ENCODE assay signal across 1 cellular context in genomic region chr5:138449501-138450239, GRCh38.
A peak's percentile ranks its signal among the peaks of the same experiment; 100 is the strongest.
TF ChIP-seq lines count a peak whose summit lies in the region.

No MANE protein-coding gene starts in this region.

TF ChIP-seq in K562, 482 proteins besides CTCF, POLR2A, EP300 and RAD21 (continues in another document):
- TF ChIP-seq E2F8 (IDR thresholded peaks at IDR 0.05; ENCODE audit: low read depth, partially characterized antibody) = peak; percentile 49
- peak; percentile 58; the same call in 1 of the 2 replicates for TF ChIP-seq ZNF263 (CRISPR knock-in tag; IDR thresholded peaks at IDR 0.05; ENCODE audit: borderline replicate concordance)
- 0 out of 2 replicates have a peak, but pooled peaks have one; percentile 20 for TF ChIP-seq HCFC1 (IDR thresholded peaks at IDR 0.05; ENCODE audit: low read depth, low read length)
- TF ChIP-seq ARID2 (IDR thresholded peaks at IDR 0.05) = 0 out of 2 replicates have a peak, but pooled peaks have one; percentile 35
- TF ChIP-seq ZNF740 (CRISPR knock-in tag; IDR thresholded peaks at IDR 0.05) = 0 out of 2 replicates have a peak, but pooled peaks have one; percentile 54
- no peak for TF ChIP-seq ZNF740 (tag; IDR thresholded peaks at IDR 0.05)
- TF ChIP-seq VEZF1 (CRISPR knock-in tag; IDR thresholded peaks at IDR 0.05) = 0 out of 2 replicates have a peak, but pooled peaks have one; percentile 29
- TF ChIP-seq KLF16 (IDR thresholded peaks at IDR 0.05) = peak; percentile 85
- no peak for TF ChIP-seq ZNF584 (CRISPR knock-in tag; IDR thresholded peaks at IDR 0.05; ENCODE audit: low read depth)
- 0 out of 2 replicates have a peak, but pooled peaks have one; percentile 20 for TF ChIP-seq L3MBTL2 (IDR thresholded peaks at IDR 0.05)
- peak; percentile 43; the same call in 1 of the 2 replicates for TF ChIP-seq ZFX (CRISPR knock-in tag; IDR thresholded peaks at IDR 0.05)
- TF ChIP-seq U2AF2 (optimal IDR thresholded peaks at IDR 0.05; ENCODE audit: low read depth, low read length) = no peak
- 0 out of 2 replicates have a peak, but pooled peaks have one; percentile 45 for TF ChIP-seq ZNF586 (CRISPR knock-in tag; conservative IDR thresholded peaks at IDR 0.05)
- no peak for TF ChIP-seq MYBL2 (IDR thresholded peaks at IDR 0.05; ENCODE audit: low read depth)
- no peak for TF ChIP-seq MYBL2 (CRISPR knock-in tag; IDR thresholded peaks at IDR 0.05; ENCODE audit: borderline replicate concordance)
- no peak for TF ChIP-seq ESRRB (CRISPR knock-in tag; IDR thresholded peaks at IDR 0.05; ENCODE audit: borderline replicate concordance)
- peak; percentile 60; the same call in 1 of the 2 replicates for TF ChIP-seq JUND (IDR thresholded peaks at IDR 0.05; ENCODE audit: borderline replicate concordance, low read depth, low read length)
- TF ChIP-seq JUND (tag; IDR thresholded peaks at IDR 0.05; ENCODE audit: borderline replicate concordance, low read depth, low read length) = no peak; the same call in 2 of the 3 replicates
- TF ChIP-seq HMG20B (CRISPR knock-in tag; IDR thresholded peaks at IDR 0.05) = no peak
- TF ChIP-seq FOXJ2 (tag; IDR thresholded peaks at IDR 0.05) = no peak
- peak; percentile 45; the same call in 1 of the 2 replicates for TF ChIP-seq ESRRA (IDR thresholded peaks at IDR 0.05; ENCODE audit: borderline replicate concordance, low read depth)
- no peak for TF ChIP-seq KDM5B (IDR thresholded peaks at IDR 0.05; ENCODE audit: insufficient replicate concordance, low read depth, low read length)
- TF ChIP-seq CXXC5 (CRISPR knock-in tag; IDR thresholded peaks at IDR 0.05) = peak; percentile 49
- peak in 1 of 3 experiments; percentile 63 for TF ChIP-seq YY1 (IDR thresholded peaks at IDR 0.05; ENCODE audit: borderline replicate concordance in 1 of 3, control insufficient read depth in 1 of 3, extremely low read depth in 1 of 3, insufficient read depth in 3 of 3, insufficient read length in 1 of 3, insufficient replicate concordance in 2 of 3, low read depth in 1 of 3, low read length in 2 of 3)
- TF ChIP-seq XRCC3 (IDR thresholded peaks at IDR 0.05) = no peak
- TF ChIP-seq ZSCAN32 (CRISPR knock-in tag; IDR thresholded peaks at IDR 0.05) = 0 out of 2 replicates have a peak, but pooled peaks have one; percentile 4
- no peak for TF ChIP-seq RUNX1 (IDR thresholded peaks at IDR 0.05; ENCODE audit: low read depth)
- no peak for TF ChIP-seq MAX (CRISPR knock-in tag; IDR thresholded peaks at IDR 0.05)
- TF ChIP-seq UBTF (IDR thresholded peaks at IDR 0.05; ENCODE audit: borderline replicate concordance in 1 of 2, low read depth in 2 of 2, low read length in 2 of 2) = peak in 1 of 2 experiments; percentile 70; a peak in 2 of 4 replicates
- no peak for TF ChIP-seq RBBP5 (IDR thresholded peaks at IDR 0.05; ENCODE audit: borderline replicate concordance, insufficient read depth, low read length, poor library complexity, severe bottlenecking)
- TF ChIP-seq PTRF (tag; IDR thresholded peaks at IDR 0.05) = no peak
- no peak for TF ChIP-seq SAFB2 (IDR thresholded peaks at IDR 0.05; ENCODE audit: borderline replicate concordance, low read depth, low read length, severe bottlenecking)
- TF ChIP-seq MYC (IDR thresholded peaks at IDR 0.05; ENCODE audit: low read depth, low read length) = peak; percentile 67
- no peak for TF ChIP-seq MYC (CRISPR knock-in tag; IDR thresholded peaks at IDR 0.05; ENCODE audit: borderline replicate concordance, low read depth)
- no peak for TF ChIP-seq IRF2 (CRISPR knock-in tag; IDR thresholded peaks at IDR 0.05)
- peak; percentile 38; the same call in 1 of the 2 replicates for TF ChIP-seq NBN (IDR thresholded peaks at IDR 0.05; ENCODE audit: low read depth)
- peak; percentile 60; the same call in 1 of the 2 replicates for TF ChIP-seq MTA3 (IDR thresholded peaks at IDR 0.05; ENCODE audit: borderline replicate concordance)
- TF ChIP-seq TOE1 (IDR thresholded peaks at IDR 0.05; ENCODE audit: borderline replicate concordance) = 0 out of 2 replicates have a peak, but pooled peaks have one; percentile 42
- no peak for TF ChIP-seq TOE1 (CRISPR knock-in tag; IDR thresholded peaks at IDR 0.05; ENCODE audit: borderline replicate concordance, low read depth)
- peak; percentile 95 for TF ChIP-seq SMC3 (conservative IDR thresholded peaks at IDR 0.05; ENCODE audit: insufficient read depth, low read depth, low read length)
- TF ChIP-seq DEAF1 (CRISPR knock-in tag; IDR thresholded peaks at IDR 0.05) = peak; percentile 64
- TF ChIP-seq ARNT (IDR thresholded peaks at IDR 0.05) = 0 out of 4 replicates have a peak, but pooled peaks of 1 of the 2 experiments have one; percentile 22
- peak; percentile 63; the same call in 1 of the 2 replicates for TF ChIP-seq CREM (IDR thresholded peaks at IDR 0.05; ENCODE audit: low read depth)
- peak; percentile 39; the same call in 1 of the 2 replicates for TF ChIP-seq JUN (IDR thresholded peaks at IDR 0.05; ENCODE audit: borderline replicate concordance, low read depth, low read length)
- no peak for TF ChIP-seq JUN (CRISPR knock-in tag; IDR thresholded peaks at IDR 0.05; ENCODE audit: borderline replicate concordance)
- TF ChIP-seq ZNF280A (IDR thresholded peaks at IDR 0.05; ENCODE audit: low read depth, partially characterized antibody) = no peak
- no peak for TF ChIP-seq ZNF24 (IDR thresholded peaks at IDR 0.05)
- 0 out of 2 replicates have a peak, but pooled peaks have one; percentile 39 for TF ChIP-seq E2F1 (CRISPR knock-in tag; IDR thresholded peaks at IDR 0.05)
- no peak for TF ChIP-seq ATF3 (IDR thresholded peaks at IDR 0.05)
- peak; percentile 63; the same call in 1 of the 2 replicates for TF ChIP-seq ATF3 (CRISPR knock-in tag; conservative IDR thresholded peaks at IDR 0.05)
- peak in 1 of 2 experiments; percentile 30; a peak in 1 of 4 replicates for TF ChIP-seq NRF1 (conservative IDR thresholded peaks at IDR 0.05 in 1 of 2, IDR thresholded peaks at IDR 0.05 in 1 of 2)
- TF ChIP-seq XRCC5 (IDR thresholded peaks at IDR 0.05; ENCODE audit: low read depth, low read length) = peak; percentile 90
- TF ChIP-seq EHMT2 (IDR thresholded peaks at IDR 0.05) = no peak
- TF ChIP-seq ILK (tag; IDR thresholded peaks at IDR 0.05; ENCODE audit: borderline replicate concordance, low read depth) = no peak
- TF ChIP-seq ATF7 (IDR thresholded peaks at IDR 0.05) = 0 out of 2 replicates have a peak, but pooled peaks have one; percentile 25
- peak in 1 of 2 experiments; percentile 60; a peak in 1 of 3 replicates for TF ChIP-seq CBX3 (IDR thresholded peaks at IDR 0.05; ENCODE audit: borderline replicate concordance in 1 of 2, low read length in 2 of 2)
- no peak for TF ChIP-seq IFI16 (CRISPR knock-in tag; IDR thresholded peaks at IDR 0.05)
- 0 out of 4 replicates have a peak, but pooled peaks of 1 of the 2 experiments have one; percentile 18 for TF ChIP-seq TBL1XR1 (IDR thresholded peaks at IDR 0.05; ENCODE audit: low read length in 2 of 2)
